ENCODE assay signal across 13 cellular contexts in genomic region chr9:69204869-69205268, GRCh38. TPM values are rescaled to one million over a fixed set of nuclear protein-coding genes. Genes with fewer than 3 reads are reported as not detected.
DNase-seq lines count a peak whose midpoint lies in the region; ATAC-seq and TF ChIP-seq lines count a peak whose summit lies in the region.
"Had no signal": no experiment of that assay in that cellular context is flagged by ENCODE, and none has a peak within 500 bp of the region (broad histone marks: within the 10 kb centered on the region; RNA-seq: fewer than 3 reads in every experiment).

No MANE protein-coding gene starts in this region.

- H3K4me3 Mint-ChIP-seq in nephron = peak overlapping the region in 1 of 3 experiments; percentile 6
- H3K4me3 Mint-ChIP-seq: activated naive CD8-positive, alpha-beta T cell treated with anti-CD3 and anti-CD28 coated beads, Interleukin-2, amount 10 ng/mL, durations not matched to agents 7 days and 5 days had no signal

- H3K27me3 Mint-ChIP-seq in nephron (ENCODE audit: low read depth) = no peaks in the 10 kb centered on the region
- H3K27me3 Mint-ChIP-seq: activated naive CD8-positive, alpha-beta T cell treated with anti-CD3 and anti-CD28 coated beads, Interleukin-2, amount 10 ng/mL, durations not matched to agents 7 days and 5 days had no signal

- no peak for TF ChIP-seq EP300 in gastroesophageal sphincter (IDR thresholded peaks at IDR 0.05)

- peaks cover 22% of the 10 kb centered on the region for H3K4me1 Mint-ChIP-seq in nephron

- H3K4me1 ChIP-seq in adipocyte (ENCODE audit: control insufficient read depth, insufficient read depth, low read length) (peaks cover 18% of the 10 kb centered on the region), gastroesophageal sphincter (peaks cover 10 to 59% (median 19%) of the 10 kb centered on the region in 3 donors)

- peak overlapping the region; percentile 50 to 71 (median 63) for H3K27ac ChIP-seq in gastroesophageal sphincter
- H3K27ac ChIP-seq: neutrophil, PC-9, VCaP had no signal

- H3K4me3 ChIP-seq in adipocyte (ENCODE audit: low read length) (peak overlapping the region; percentile 45), gastroesophageal sphincter (no peak overlapping the region)
- H3K4me3 ChIP-seq: PC-9 had no signal

- H3K36me3 ChIP-seq in adipocyte (ENCODE audit: control insufficient read depth, insufficient read depth, low read length, severe bottlenecking) (no peaks in the 10 kb centered on the region), gastroesophageal sphincter (no peaks in the 10 kb centered on the region)
- H3K36me3 ChIP-seq: neutrophil had no signal

- peak; percentile 61 for ATAC-seq in gastroesophageal sphincter
- no peak for ATAC-seq in HG02884 (IDR thresholded peaks at IDR 0.05; ENCODE audit: unreplicated experiment)
- no peak for ATAC-seq in HG02870 (IDR thresholded peaks at IDR 0.05; ENCODE audit: unreplicated experiment)

- TF ChIP-seq CTCF in gastroesophageal sphincter (IDR thresholded peaks at IDR 0.05) (no peak), nephron (IDR thresholded peaks at IDR 0.05; ENCODE audit: unreplicated experiment in 3 of 3) (no peak), GM10248 (IDR thresholded peaks at IDR 0.05; ENCODE audit: control extremely low read depth, extremely low read depth, low read depth, missing control alignments) (no peak)

- H3K9me3 ChIP-seq in adipocyte (ENCODE audit: control insufficient read depth, low read length) = no peaks in the 10 kb centered on the region
- H3K9me3 ChIP-seq in gastroesophageal sphincter = no peaks in the 10 kb centered on the region
- H3K9me3 ChIP-seq: neutrophil had no signal

- no peak for TF ChIP-seq POLR2A in gastroesophageal sphincter (IDR thresholded peaks at IDR 0.05)

- H3K27me3 ChIP-seq in adipocyte (replicated peaks; ENCODE audit: control insufficient read depth, insufficient read depth, low read length) = no peaks in the 10 kb centered on the region
- no peaks in the 10 kb centered on the region for H3K27me3 ChIP-seq in gastroesophageal sphincter
- H3K27me3 ChIP-seq: neutrophil had no signal

- peak overlapping the region; percentile 13 for H3K9ac ChIP-seq in adipocyte (ENCODE audit: low read length)

- peak overlapping the region; percentile 60 to 93 (median 91) for H3K27ac Mint-ChIP-seq in nephron
- H3K27ac Mint-ChIP-seq: activated naive CD8-positive, alpha-beta T cell treated with anti-CD3 and anti-CD28 coated beads, Interleukin-2, amount 10 ng/mL, durations not matched to agents 7 days and 5 days had no signal

- 15 to 25% methylated on average over 2 to 7 of the region's 7 CpGs for WGBS in gastroesophageal sphincter (ENCODE audit: low coverage in 1 of 2), 2 donors

- POLR2A ChIA-PET in GM10248 (lab: Yijun Ruan, JAX) = no interaction called here

- no peaks in the 10 kb centered on the region for H3K36me3 Mint-ChIP-seq in nephron (ENCODE audit: low read depth)
- H3K36me3 Mint-ChIP-seq: activated naive CD8-positive, alpha-beta T cell treated with anti-CD3 and anti-CD28 coated beads, Interleukin-2, amount 10 ng/mL, durations not matched to agents 7 days and 5 days had no signal

- H3K9me3 Mint-ChIP-seq in nephron = no peaks in the 10 kb centered on the region
- H3K9me3 Mint-ChIP-seq: activated naive CD8-positive, alpha-beta T cell treated with anti-CD3 and anti-CD28 coated beads, Interleukin-2, amount 10 ng/mL, durations not matched to agents 7 days and 5 days had no signal

- DNase-seq in AG08396 (ENCODE audit: low spot score) = peak; percentile 49
- peak; percentile 17 for DNase-seq in adipocyte (ENCODE audit: low read depth)
- no peak for DNase-seq in NK-92 treated with Interleukin-12 subunit alpha and Interleukin-12 subunit beta, amount 100 ng/mL, for 24 hours (lab: John Stamatoyannopoulos, UW)
- DNase-seq in GM10248 (ENCODE audit: extremely low spot score) = no peak
- DNase-seq: activated naive CD8-positive, alpha-beta T cell treated with anti-CD3 and anti-CD28 coated beads, Interleukin-2, amount 10 ng/mL, durations not matched to agents 7 days and 5 days; NCI-H146; PC-9 had no signal

- CTCF ChIA-PET in GM10248 (lab: Yijun Ruan, JAX) = interaction anchor here (1.0 to 1.1 kb wide), 2 partner anchors 9 to 12 kb away, joined by 4 to 5 read pairs; no protein-coding TSS in a partner anchor

RNA-seq across cellular contexts. Expression of gene TJP2, which starts 30.8 kb away (rescaled TPM):
- 100 to 1,000 TPM in 2 of 4 donors, 10 to 100 TPM in 2; 39.3 to 147 (median 104) TPM for total RNA-seq in gastroesophageal sphincter

Comparison
In these comparisons a context has a peak if more than half of its experiments do, and no peak if none do; other contexts are left out.
1. DNase-seq: peak in AG08396 (single experiment) and adipocyte (single experiment); none in NK-92 treated with Interleukin-12 subunit alpha and Interleukin-12 subunit beta, amount 100 ng/mL, for 24 hours (single experiment) and GM10248 (single experiment).